Comparison of ENCODE assay signal across 9 cellular contexts in the genomic region with DNA sequence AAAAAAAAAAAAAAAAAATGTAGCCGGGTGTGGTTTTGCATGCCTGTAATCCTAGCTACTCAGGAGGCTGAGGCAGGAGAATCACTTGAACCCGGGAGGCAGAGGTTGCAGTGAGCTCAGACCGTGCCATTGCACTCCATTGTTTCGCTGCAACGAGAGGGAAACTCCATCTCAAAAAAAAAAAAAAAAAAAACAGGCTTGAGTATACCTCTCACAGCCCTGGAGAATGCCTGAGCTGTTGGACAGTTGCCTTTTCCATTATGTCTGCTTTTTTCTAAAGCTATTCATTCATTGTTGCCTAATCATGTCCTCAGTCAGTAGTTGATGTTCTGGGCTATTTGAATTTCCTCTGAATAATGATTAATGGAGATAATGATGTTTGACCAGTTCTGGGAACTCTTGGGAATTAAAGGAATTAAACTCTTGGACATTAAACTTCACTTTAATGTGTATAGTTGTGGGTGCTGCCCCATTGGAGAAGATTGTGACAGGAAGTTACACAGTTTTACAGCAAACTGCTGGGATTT. TPM values are rescaled to one million over a fixed set of nuclear protein-coding genes. Genes with fewer than 3 reads are reported as not detected.
DNase-seq lines count a peak whose midpoint lies in the region; ATAC-seq and TF ChIP-seq lines count a peak whose summit lies in the region.
"Had no signal": no experiment of that assay in that cellular context is flagged by ENCODE, and none has a peak within 500 bp of the region (broad histone marks: within the 10 kb centered on the region; RNA-seq: fewer than 3 reads in every experiment).

No MANE protein-coding gene starts in this region.

- H3K4me3 Mint-ChIP-seq in activated CD4-positive, alpha-beta T cell treated with anti-CD3 and anti-CD28 coated beads, Interleukin-2, amount 10 ng/mL, durations not matched to agents 7 days and 5 days: peak overlapping the region; percentile 64
- H3K4me3 Mint-ChIP-seq in activated CD4-positive, alpha-beta memory T cell treated with anti-CD3 and anti-CD28 coated beads, Interleukin-2, amount 10 ng/mL, durations not matched to agents 7 days and 5 days: peak overlapping the region; percentile 55

- POLR2A ChIA-PET in activated CD4-positive, alpha-beta T cell treated with anti-CD3 and anti-CD28 coated beads, Interleukin-2, amount 10 ng/mL, durations not matched to agents 7 days and 5 days (lab: Charles Lee): interaction anchor here (0.9 to 1.2 kb wide), 2 partner anchors 10 to 11 kb away, joined by 3 to 5 read pairs; no protein-coding TSS in a partner anchor
- POLR2A ChIA-PET in activated CD4-positive, alpha-beta memory T cell treated with anti-CD3 and anti-CD28 coated beads, Interleukin-2, amount 10 ng/mL, durations not matched to agents 7 days and 5 days (lab: Charles Lee): interaction anchor here (1.0 to 5.1 kb wide), 4 partner anchors 11 to 22 kb away, joined by 4 to 77 read pairs (median 31); a partner anchor contains a TSS

- H3K36me3 Mint-ChIP-seq in activated CD4-positive, alpha-beta T cell treated with anti-CD3 and anti-CD28 coated beads, Interleukin-2, amount 10 ng/mL, durations not matched to agents 7 days and 5 days (ENCODE audit: low read depth): peaks cover 71% of the 10 kb centered on the region
- peaks cover 58% of the 10 kb centered on the region for H3K36me3 Mint-ChIP-seq in activated CD4-positive, alpha-beta memory T cell treated with anti-CD3 and anti-CD28 coated beads, Interleukin-2, amount 10 ng/mL, durations not matched to agents 7 days and 5 days (ENCODE audit: low read depth)

- H3K27ac Mint-ChIP-seq in activated CD4-positive, alpha-beta T cell treated with anti-CD3 and anti-CD28 coated beads, Interleukin-2, amount 10 ng/mL, durations not matched to agents 7 days and 5 days: peak overlapping the region; percentile 96
- H3K27ac Mint-ChIP-seq in activated CD4-positive, alpha-beta memory T cell treated with anti-CD3 and anti-CD28 coated beads, Interleukin-2, amount 10 ng/mL, durations not matched to agents 7 days and 5 days: peak overlapping the region; percentile 97

- H3K9me3 Mint-ChIP-seq in activated CD4-positive, alpha-beta T cell treated with anti-CD3 and anti-CD28 coated beads, Interleukin-2, amount 10 ng/mL, durations not matched to agents 7 days and 5 days: no peaks in the 10 kb centered on the region
- no peaks in the 10 kb centered on the region for H3K9me3 Mint-ChIP-seq in activated CD4-positive, alpha-beta memory T cell treated with anti-CD3 and anti-CD28 coated beads, Interleukin-2, amount 10 ng/mL, durations not matched to agents 7 days and 5 days

- ATAC-seq in GM18907 (IDR thresholded peaks at IDR 0.05; ENCODE audit: unreplicated experiment): no peak

- CTCF ChIA-PET in activated CD4-positive, alpha-beta T cell treated with anti-CD3 and anti-CD28 coated beads, Interleukin-2, amount 10 ng/mL, durations not matched to agents 7 days and 5 days (lab: Charles Lee): interaction anchor here (0.6 to 4.8 kb wide), 8 partner anchors 10 to 137 kb away, joined by 3 to 42 read pairs (median 4); a partner anchor contains a TSS
- CTCF ChIA-PET in activated CD4-positive, alpha-beta memory T cell treated with anti-CD3 and anti-CD28 coated beads, Interleukin-2, amount 10 ng/mL, durations not matched to agents 7 days and 5 days (lab: Charles Lee): interaction anchor here (0.7 to 2.8 kb wide), 10 partner anchors 11 to 1547 kb away, joined by 3 to 43 read pairs (median 4); a partner anchor contains a TSS

- H3K4me3 ChIP-seq in fibroblast of pulmonary artery (replicated peaks; ENCODE audit: low read depth, low read length): no peak overlapping the region
- no peak overlapping the region for H3K4me3 ChIP-seq in skin epidermis

- no peaks in the 10 kb centered on the region for H3K27me3 Mint-ChIP-seq in activated CD4-positive, alpha-beta T cell treated with anti-CD3 and anti-CD28 coated beads, Interleukin-2, amount 10 ng/mL, durations not matched to agents 7 days and 5 days
- H3K27me3 Mint-ChIP-seq in activated CD4-positive, alpha-beta memory T cell treated with anti-CD3 and anti-CD28 coated beads, Interleukin-2, amount 10 ng/mL, durations not matched to agents 7 days and 5 days: no peaks in the 10 kb centered on the region

- TF ChIP-seq CTCF in fibroblast of pulmonary artery (IDR thresholded peaks at IDR 0.05; ENCODE audit: low read length, missing control alignments): no peak

- peak overlapping the region in 11 of 21 experiments; percentile 6 to 87 (median 52) for H3K27ac ChIP-seq in skin epidermis

- no peak for DNase-seq in activated CD4-positive, alpha-beta T cell treated with anti-CD3 and anti-CD28 coated beads, Interleukin-2, amount 10 ng/mL, durations not matched to agents 7 days and 5 days
- DNase-seq in activated CD4-positive, alpha-beta T cell treated with anti-CD3 and anti-CD28 coated beads for 4 hours: no peak
- no peak for DNase-seq in activated CD4-positive, alpha-beta memory T cell treated with anti-CD3 and anti-CD28 coated beads, Interleukin-2, amount 10 ng/mL, durations not matched to agents 7 days and 5 days
- DNase-seq in fibroblast of pulmonary artery (ENCODE audit: low read depth): peak; percentile 91
- DNase-seq in NOMO-1 (lab: John Stamatoyannopoulos, UW; ENCODE audit: unreplicated experiment in 2 of 2): no peak
- DNase-seq in stimulated activated CD4-positive, alpha-beta T cell treated with anti-CD3 and anti-CD28 coated beads, Interleukin-4, amount 100 ng/mL, for 24 hours: no peak
- DNase-seq: HCEC 1CT had no signal

- peaks cover 66% of the 10 kb centered on the region for H3K4me1 Mint-ChIP-seq in activated CD4-positive, alpha-beta T cell treated with anti-CD3 and anti-CD28 coated beads, Interleukin-2, amount 10 ng/mL, durations not matched to agents 7 days and 5 days
- H3K4me1 Mint-ChIP-seq in activated CD4-positive, alpha-beta memory T cell treated with anti-CD3 and anti-CD28 coated beads, Interleukin-2, amount 10 ng/mL, durations not matched to agents 7 days and 5 days: peaks cover 47% of the 10 kb centered on the region

RNA-seq across cellular contexts. Expression of a gene that starts 11.8 kb away (rescaled TPM):
- total RNA-seq in activated CD4-positive, alpha-beta T cell treated with anti-CD3 and anti-CD28 coated beads, Interleukin-2, amount 10 ng/mL, durations not matched to agents 7 days and 5 days: 100 to 1,000 TPM in 1 of 2 experiments, 10 to 100 TPM in 1; 86.3 to 107 TPM
- 10 to 100 TPM; 77.4 to 83.4 TPM for total RNA-seq in activated CD4-positive, alpha-beta memory T cell treated with anti-CD3 and anti-CD28 coated beads, Interleukin-2, amount 10 ng/mL, durations not matched to agents 7 days and 5 days

RNA-seq across cellular contexts. Expression of a gene that starts 13.6 kb away (rescaled TPM):
- 10 to 100 TPM; 34.0 to 35.9 TPM for total RNA-seq in activated CD4-positive, alpha-beta T cell treated with anti-CD3 and anti-CD28 coated beads, Interleukin-2, amount 10 ng/mL, durations not matched to agents 7 days and 5 days
- 10 to 100 TPM; 49.5 to 56.2 TPM for total RNA-seq in activated CD4-positive, alpha-beta memory T cell treated with anti-CD3 and anti-CD28 coated beads, Interleukin-2, amount 10 ng/mL, durations not matched to agents 7 days and 5 days

RNA-seq across cellular contexts. Expression of a gene that starts 50.6 kb away (rescaled TPM):
- 10 to 100 TPM; 44.2 to 45.2 TPM for total RNA-seq in activated CD4-positive, alpha-beta T cell treated with anti-CD3 and anti-CD28 coated beads, Interleukin-2, amount 10 ng/mL, durations not matched to agents 7 days and 5 days
- 10 to 100 TPM; 28.7 to 30.7 TPM for total RNA-seq in activated CD4-positive, alpha-beta memory T cell treated with anti-CD3 and anti-CD28 coated beads, Interleukin-2, amount 10 ng/mL, durations not matched to agents 7 days and 5 days
